Comparison of ENCODE assay signal across 20 cellular contexts in genomic region chr21:41729701-41730368, GRCh38. TPM values are rescaled to one million over a fixed set of nuclear protein-coding genes. Genes with fewer than 3 reads are reported as not detected.
"Had no signal": no experiment of that assay in that cellular context is flagged by ENCODE, and none has a peak within 500 bp of the region (broad histone marks: within the 10 kb centered on the region; RNA-seq: fewer than 3 reads in every experiment).

No MANE protein-coding gene starts in this region.

- H3K9me3 ChIP-seq: left lung, neutrophil had no signal

- H3K27ac ChIP-seq: cardiac muscle cell, esophagus muscularis mucosa, heart right ventricle, left lung, neutrophil, parathyroid adenoma, tibial artery had no signal

- H3K4me3 ChIP-seq: cardiac muscle cell, esophagus muscularis mucosa, heart right ventricle, left lung, tibial artery had no signal

- DNase-seq: activated B cell treated with CpG ODN at 0.5 μM for 24 hours; activated CD4-positive, alpha-beta memory T cell treated with anti-CD3 and anti-CD28 coated beads for 36 hours; activated CD4-positive, alpha-beta T cell treated with anti-CD3 and anti-CD28 coated beads for 36 hours; activated effector memory CD4-positive, alpha-beta T cell treated with anti-CD3 and anti-CD28 coated beads, Interleukin-2, amount 50 U/mL, for 16 hours; activated naive CD4-positive, alpha-beta T cell treated with anti-CD3 and anti-CD28 coated beads, Interleukin-2, amount 10 ng/mL, durations not matched to agents 7 days and 5 days; amygdala; effector CD4-positive, alpha-beta T cell; heart right ventricle; left lung; midbrain; right cardiac atrium; stimulated activated CD4-positive, alpha-beta T cell treated with anti-CD3 and anti-CD28 coated beads, Interleukin-1b, Interleukin-23, amount 100 ng/mL, for 48 hours; T-helper 17 cell; tibial artery had no signal

- H3K27me3 ChIP-seq: tibial artery had no signal

- H3K4me1 ChIP-seq: left lung, parathyroid adenoma had no signal

- H2AFZ ChIP-seq: parathyroid adenoma had no signal

- H3K9ac ChIP-seq: parathyroid adenoma had no signal

- H3K79me2 ChIP-seq: parathyroid adenoma had no signal

- ATAC-seq: activated CD4-positive, alpha-beta T cell treated with anti-CD3 and anti-CD28 coated beads for 36 hours; heart right ventricle; left lung; right cardiac atrium; T-helper 17 cell had no signal

- H3K36me3 ChIP-seq: cardiac muscle cell, esophagus muscularis mucosa, heart right ventricle, left lung, neutrophil, tibial artery had no signal

RNA-seq across cellular contexts. Expression of gene RIPK4, which starts 37.0 kb away (rescaled TPM):
- total RNA-seq: myocyte, pulmonary artery endothelial cell had no signal
